Comparison of ENCODE assay signal across 14 cellular contexts in genomic region chr5:91170266-91170665, GRCh38.
DNase-seq lines count a peak whose midpoint lies in the region; TF ChIP-seq lines count a peak whose summit lies in the region.
"Had no signal": no experiment of that assay in that cellular context is flagged by ENCODE, and none has a peak within 500 bp of the region (broad histone marks: within the 10 kb centered on the region; RNA-seq: fewer than 3 reads in every experiment).

No MANE protein-coding gene starts in this region.

- H3K27ac ChIP-seq in HUES64 (ENCODE audit: low read depth, low read length) = peak overlapping the region; percentile 17; the same call in 1 of the 2 replicates
- H3K27ac ChIP-seq in suprapubic skin = no peak overlapping the region
- H3K27ac ChIP-seq: gastroesophageal sphincter, lower lobe of right lung, parathyroid adenoma, WERI-Rb-1 had no signal

- H3K27me3 ChIP-seq in HUES64 (ENCODE audit: insufficient read depth, low read length) (no peaks in the 10 kb centered on the region), suprapubic skin (no peaks in the 10 kb centered on the region)
- H3K27me3 ChIP-seq: gastroesophageal sphincter had no signal

- DNase-seq in ELR (ENCODE audit: low read depth) = peak; percentile 80
- DNase-seq in amniotic epithelial cell (ENCODE audit: low read depth) = peak; percentile 92
- peak; percentile 23 to 83 for DNase-seq in lung microvascular endothelial cell (ENCODE audit: low read depth in 2 of 2)
- DNase-seq in NCI-H748 treated with DMSO at 0.1 percent for 48 hours (lab: John Stamatoyannopoulos, UW) = no peak
- no peak for DNase-seq in SHP77 (lab: John Stamatoyannopoulos, UW)
- DNase-seq in suprapubic skin (ENCODE audit: low spot score in 2 of 2) = no peak
- DNase-seq: anterior cingulate cortex, DMS79 treated with DMSO at 0.1 percent for 48 hours, H7, lower lobe of right lung, WERI-Rb-1 had no signal

- TF ChIP-seq POLR2A in suprapubic skin (IDR thresholded peaks at IDR 0.05) = no peak

- H3K36me3 ChIP-seq in HUES64 (ENCODE audit: insufficient read depth, low read length) = no peaks in the 10 kb centered on the region
- H3K36me3 ChIP-seq in suprapubic skin = no peaks in the 10 kb centered on the region
- H3K36me3 ChIP-seq: gastroesophageal sphincter, lower lobe of right lung, WERI-Rb-1 had no signal

- no peak for TF ChIP-seq EP300 in suprapubic skin (IDR thresholded peaks at IDR 0.05)

- TF ChIP-seq CTCF in suprapubic skin (IDR thresholded peaks at IDR 0.05) = no peak

- H3K4me3 ChIP-seq in HUES64 (ENCODE audit: low read length) = no peak overlapping the region
- no peak overlapping the region for H3K4me3 ChIP-seq in suprapubic skin
- H3K4me3 ChIP-seq: gastroesophageal sphincter, lower lobe of right lung had no signal

- no peak overlapping the region for H3K9ac ChIP-seq in HUES64 (ENCODE audit: low read depth, low read length)
- H3K9ac ChIP-seq: parathyroid adenoma had no signal

- H3K9me3 ChIP-seq in HUES64 (ENCODE audit: insufficient read depth, low read depth, low read length) = no peaks in the 10 kb centered on the region
- no peaks in the 10 kb centered on the region for H3K9me3 ChIP-seq in suprapubic skin
- H3K9me3 ChIP-seq: gastroesophageal sphincter, lower lobe of right lung had no signal

- H3K4me1 ChIP-seq in HUES64 (ENCODE audit: insufficient read depth, low read length) (peaks cover 19% of the 10 kb centered on the region), suprapubic skin (peaks cover 7% of the 10 kb centered on the region)
- H3K4me1 ChIP-seq: lower lobe of right lung, parathyroid adenoma had no signal

- no CpG with 5 or more reads among the region's 1 CpG for WGBS in HUES64
- 0% methylated on average over 1 of the region's 1 CpG for WGBS in suprapubic skin

Comparison
In these comparisons a context has a peak if more than half of its experiments do, and no peak if none do; other contexts are left out.
1. DNase-seq: peak in ELR (single experiment), amniotic epithelial cell (single experiment) and lung microvascular endothelial cell (2 of 2); none in NCI-H748 treated with DMSO at 0.1 percent for 48 hours (single experiment), SHP77 (0 of 2) and suprapubic skin (0 of 2).